ENCODE assay signal across 1 cellular context in genomic region chr3:108602935-108603294, GRCh38.
TF ChIP-seq lines count a peak whose summit lies in the region.

No MANE protein-coding gene starts in this region.

TF ChIP-seq in GM23338, 12 proteins besides CTCF, POLR2A, EP300 and RAD21:
- TF ChIP-seq ETS1 (IDR thresholded peaks at IDR 0.05) (no peak), EZH2phosphoT487 (IDR thresholded peaks at IDR 0.05; ENCODE audit: unreplicated experiment) (no peak), ZNF331 (CRISPR knock-in tag; IDR thresholded peaks at IDR 0.05; ENCODE audit: low read depth) (no peak), NANOG (IDR thresholded peaks at IDR 0.05; ENCODE audit: borderline replicate concordance) (no peak), EZH2 (IDR thresholded peaks at IDR 0.05; ENCODE audit: low read depth, unreplicated experiment) (no peak), STAT1 (IDR thresholded peaks at IDR 0.05; ENCODE audit: unreplicated experiment) (no peak), CREB1 (CRISPR knock-in tag; IDR thresholded peaks at IDR 0.05; ENCODE audit: low read depth) (no peak), JUNB (IDR thresholded peaks at IDR 0.05; ENCODE audit: unreplicated experiment) (no peak), POLR2AphosphoS5 (IDR thresholded peaks at IDR 0.05; ENCODE audit: low read depth) (no peak), REST (IDR thresholded peaks at IDR 0.05; ENCODE audit: unreplicated experiment) (no peak), ZNF114 (CRISPR knock-in tag; IDR thresholded peaks at IDR 0.05) (no peak), ZNF462 (CRISPR knock-in tag; IDR thresholded peaks at IDR 0.05) (no peak)
TF ChIP-seq in GM23338: peak in this region for 0.
